Comparison of ENCODE assay signal across 8 cellular contexts in the genomic region with DNA sequence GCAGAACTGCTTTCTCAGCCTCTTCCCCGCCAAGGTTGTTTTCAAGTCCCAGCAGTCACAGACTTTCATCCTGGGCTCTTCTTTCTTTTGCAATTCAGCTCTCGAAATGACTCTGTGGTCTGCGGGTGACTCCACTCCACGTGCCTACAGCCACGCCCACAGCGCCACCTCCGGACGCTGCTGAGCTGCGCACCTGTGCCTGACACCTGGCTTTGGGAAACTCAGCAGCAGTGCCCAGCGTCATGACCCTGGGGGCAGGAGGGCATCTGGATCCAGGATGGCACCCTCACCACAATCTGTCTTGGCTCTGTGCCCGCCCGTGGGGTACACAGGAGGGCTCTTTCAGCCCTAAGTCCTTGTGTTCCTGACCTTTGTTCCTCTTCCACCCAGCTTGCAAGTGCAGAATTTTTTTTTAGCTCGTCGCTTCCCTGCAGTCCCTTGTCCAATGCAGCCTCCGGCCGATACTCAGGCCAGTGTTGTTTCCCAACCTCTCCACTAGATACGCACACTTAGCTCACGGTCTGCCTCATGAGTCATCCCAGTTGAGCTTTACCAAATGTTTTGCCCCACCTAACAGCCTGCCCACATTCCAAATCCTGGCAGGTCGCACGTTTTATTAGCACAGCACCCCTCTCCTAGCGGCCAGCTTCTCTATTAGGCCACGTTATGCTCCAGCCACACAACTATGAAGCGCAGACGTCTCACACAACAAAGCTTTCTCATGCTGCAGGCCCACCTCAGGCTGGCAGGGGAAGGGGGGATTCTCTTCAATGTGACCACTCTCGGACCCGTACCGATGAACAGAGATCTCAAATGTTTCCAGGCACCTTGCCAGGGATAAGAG. TPM values are rescaled to one million over a fixed set of nuclear protein-coding genes. Genes with fewer than 3 reads are reported as not detected.
DNase-seq lines count a peak whose midpoint lies in the region; ATAC-seq and TF ChIP-seq lines count a peak whose summit lies in the region.

No MANE protein-coding gene starts in this region.

- H3K27ac Mint-ChIP-seq in GM23338, result peak overlapping the region; percentile 60; the same call in 1 of the 2 replicates

- H3K9me3 ChIP-seq in PC-9 (ENCODE audit: insufficient read depth, low read depth) (no peaks in the 10 kb centered on the region), heart left ventricle (peaks cover 0 to 9% (median 0%) of the 10 kb centered on the region in 12 donors)

- TF ChIP-seq CTCF in GM23338 (conservative IDR thresholded peaks at IDR 0.05; ENCODE audit: low read depth in 2 of 2) (peak; percentile 60 to 74), PC-9 (conservative IDR thresholded peaks at IDR 0.05) (peak; percentile 97), heart left ventricle (IDR thresholded peaks at IDR 0.05) (peak in 2 of 12 donors; percentile 17 to 28)

- BruUV-seq in PC-9 (replicated peaks; lab: Mats Ljungman, UMichigan), result no TSS peak

- 63 to 68% (median 65%) methylated on average over 27 of the region's 27 CpGs for WGBS in heart left ventricle, 4 donors

- H3K36me3 Mint-ChIP-seq in GM23338 (ENCODE audit: low read depth), result peaks cover 3% of the 10 kb centered on the region; the same call in 2 of the 3 replicates

- H3K4me3 Mint-ChIP-seq in GM23338, result no peak overlapping the region; the same call in 2 of the 3 replicates

- H3K4me1 ChIP-seq in GM23338 (ENCODE audit: insufficient read depth) (peaks cover 4% of the 10 kb centered on the region), PC-9 (replicated peaks; ENCODE audit: insufficient read depth) (peaks cover 60% of the 10 kb centered on the region), heart left ventricle (peaks cover 4 to 48% (median 27%) of the 10 kb centered on the region in 12 donors)

- H3F3A ChIP-seq in GM23338 (replicated peaks; ENCODE audit: low read depth) (0 out of 2 replicates have a peak, but pooled peaks cover 2% of the 10 kb centered on the region), PC-9 (ENCODE audit: insufficient read depth, low read depth) (peaks cover 54% of the 10 kb centered on the region)

- DNase-seq in AG20443 (ENCODE audit: low spot score), result peak; percentile 91
- DNase-seq in GM23338 (ENCODE audit: low spot score), result peak; percentile 76
- DNase-seq in PC-9, result peak; percentile 97 to 99
- DNase-seq in activated effector memory CD4-positive, alpha-beta T cell treated with anti-CD3 and anti-CD28 coated beads, Interleukin-2, amount 50 U/mL, for 16 hours, result peak; percentile 93
- peak in 3 of 5 donors; percentile 69 to 78 (median 77) for DNase-seq in heart left ventricle
- DNase-seq in stimulated activated CD4-positive, alpha-beta T cell treated with anti-CD3 and anti-CD28 coated beads, Interleukin-1b, Interleukin-23, amount 100 ng/mL, for 4 hours (ENCODE audit: low read depth in 2 of 2), result peak; percentile 50 to 66
- no peak for DNase-seq in occipital lobe (lab: John Stamatoyannopoulos, UW)
- no peak for DNase-seq in NCI-H345 (lab: John Stamatoyannopoulos, UW)

- H3K36me3 ChIP-seq in GM23338 (ENCODE audit: insufficient read depth) (no peaks in the 10 kb centered on the region), PC-9 (ENCODE audit: low read depth) (peaks cover 9% of the 10 kb centered on the region), heart left ventricle (peaks cover 0 to 43% (median 28%) of the 10 kb centered on the region in 9 donors)

- no peak overlapping the region for H2AFZ ChIP-seq in GM23338
- no peak overlapping the region for H2AFZ ChIP-seq in PC-9

- CTCF ChIA-PET in PC-9 (lab: Charles Lee), result interaction anchor here (0.5 to 2.0 kb wide), 9 partner anchors 8 to 346 kb away, joined by 3 to 34 read pairs (median 4); no protein-coding TSS in a partner anchor

- H4K20me1 ChIP-seq in GM23338 (replicated peaks; ENCODE audit: insufficient read depth) (peaks cover 20% of the 10 kb centered on the region), PC-9 (ENCODE audit: insufficient read depth) (peaks cover 59% of the 10 kb centered on the region)

- TF ChIP-seq POLR2A in heart left ventricle (IDR thresholded peaks at IDR 0.05), result no peak

- no peak overlapping the region for H3K27ac ChIP-seq in GM23338 (ENCODE audit: low read depth)
- peak overlapping the region; percentile 98 for H3K27ac ChIP-seq in PC-9
- peak overlapping the region; percentile 40 to 87 (median 75) for H3K27ac ChIP-seq in heart left ventricle

- H3K9me3 Mint-ChIP-seq in GM23338, result no peaks in the 10 kb centered on the region

- H3K4me3 ChIP-seq in GM23338 (no peak overlapping the region), PC-9 (peak overlapping the region; percentile 46; the same call in 1 of the 2 replicates), heart left ventricle (peak overlapping the region in 1 of 12 donors; percentile 5)

- H3K4me2 ChIP-seq in GM23338, result no peak overlapping the region
- peak overlapping the region; percentile 83 for H3K4me2 ChIP-seq in PC-9

- POLR2A ChIA-PET in PC-9 (lab: Charles Lee; ENCODE audit: unreplicated experiment), result interaction anchor here (0.5 to 1.4 kb wide), 9 partner anchors 14 to 1355 kb away, joined by 3 to 24 read pairs (median 4); no protein-coding TSS in a partner anchor

- H3K27me3 ChIP-seq in GM23338 (ENCODE audit: insufficient read depth) (no peaks in the 10 kb centered on the region), PC-9 (ENCODE audit: insufficient read depth, low read depth) (no peaks in the 10 kb centered on the region), heart left ventricle (no peaks in the 10 kb centered on the region)

- H3K9me2 ChIP-seq in GM23338 (ENCODE audit: insufficient read depth) (no peaks in the 10 kb centered on the region), PC-9 (ENCODE audit: insufficient read depth) (no peaks in the 10 kb centered on the region)

- H3K27me3 Mint-ChIP-seq in GM23338 (ENCODE audit: insufficient read depth, low read depth, poor library complexity), result peaks cover 17% of the 10 kb centered on the region

- intact Hi-C loops in PC-9 (cut with micrococcal nuclease; ENCODE audit: unreplicated experiment), result loop anchor here (1.0 kb wide), 2 partner anchors 14 to 19 kb away; no protein-coding TSS in a partner anchor
- intact Hi-C loops in heart left ventricle (cut with DNase I), result loop anchor here in 1 of 10 donors (10.0 kb wide), 1 partner anchor 345 kb away; no protein-coding TSS in a partner anchor

- ATAC-seq in GM23338 (peak; percentile 81), heart left ventricle (peak; percentile 60 to 89 (median 85))

- H3K4me1 Mint-ChIP-seq in GM23338, result peaks cover 23% of the 10 kb centered on the region

- peaks cover 40% of the 10 kb centered on the region for H3K79me2 ChIP-seq in GM23338 (replicated peaks; ENCODE audit: insufficient read depth)
- H3K79me2 ChIP-seq in PC-9 (ENCODE audit: low read depth), result peaks cover 82% of the 10 kb centered on the region

RNA-seq across cellular contexts. Expression of a gene that starts 6.5 kb away (rescaled TPM):
- total RNA-seq in GM23338 (2014; rRNA removed; shearing (Covaris generic)), result 47.0 and 59.8 TPM in 2 replicates
- 30.2 and 31.7 TPM in 2 replicates for polyA plus RNA-seq in GM23338 (2016; fragmentation: Nextera tagmentation; extraction: Ambion mirVana)
- total RNA-seq in PC-9 (2021), result 49.8 and 70.3 TPM in 2 replicates
- 10 to 100 TPM; 14.9 to 35.6 (median 21.9) TPM for total RNA-seq in heart left ventricle
- 10 to 100 TPM; 17.4 to 39.7 TPM for polyA plus RNA-seq in heart left ventricle
- 27.1 TPM for total RNA-seq in occipital lobe

RNA-seq across cellular contexts. Expression of a gene that starts 11.7 kb away (rescaled TPM):
- 21.0 and 28.4 TPM in 2 replicates for total RNA-seq in GM23338 (2014; rRNA removed; shearing (Covaris generic))
- 5.5 and 6.0 TPM in 2 replicates for polyA plus RNA-seq in GM23338 (2016; fragmentation: Nextera tagmentation; extraction: Ambion mirVana)
- 101 and 125 TPM in 2 replicates for total RNA-seq in PC-9 (2021)
- total RNA-seq in heart left ventricle, result 100 to 1,000 TPM in 2 of 9 donors, 10 to 100 TPM in 7; 67.5 to 149 (median 91.0) TPM
- polyA plus RNA-seq in heart left ventricle, result 100 to 1,000 TPM in 1 of 2 donors, 10 to 100 TPM in 1; 75.9 to 206 TPM
- total RNA-seq in occipital lobe, result 4.4 TPM

RNA-seq across cellular contexts. Expression of a gene that starts 19.8 kb away (rescaled TPM):
- total RNA-seq in GM23338 (2014; rRNA removed; shearing (Covaris generic)), result 1.0 and 2.7 TPM in 2 replicates
- polyA plus RNA-seq in GM23338 (2016; fragmentation: Nextera tagmentation; extraction: Ambion mirVana) (4.3 and 4.8 TPM in 2 replicates), heart left ventricle (1 to 10 TPM; 3.6 to 9.3 TPM)
- total RNA-seq in PC-9 (2021) (10.9 and 11.5 TPM in 2 replicates), heart left ventricle (10 to 100 TPM in 7 of 9 donors, 1 to 10 TPM in 2; 6.7 to 23.9 (median 15.4) TPM), occipital lobe (8.9 TPM)

RNA-seq across cellular contexts. Expression of a gene that starts 22.2 kb away (rescaled TPM):
- total RNA-seq in GM23338 (2014; rRNA removed; shearing (Covaris generic)), result 8.9 and 9.0 TPM in 2 replicates
- polyA plus RNA-seq in GM23338 (2016; fragmentation: Nextera tagmentation; extraction: Ambion mirVana), result 2.3 TPM in 2 replicates
- 85.7 and 94.8 TPM in 2 replicates for total RNA-seq in PC-9 (2021)
- 10 to 100 TPM in 1 of 9 donors, 1 to 10 TPM in 8; 3.1 to 11.7 (median 5.6) TPM for total RNA-seq in heart left ventricle
- polyA plus RNA-seq in heart left ventricle, result 1 to 10 TPM; 2.4 to 4.9 TPM
- total RNA-seq in occipital lobe, result 5.6 TPM

RNA-seq across cellular contexts. Expression of a gene that starts 45.3 kb away (rescaled TPM):
- total RNA-seq in GM23338 (2014; rRNA removed; shearing (Covaris generic)), result 0.39 TPM in 1 of 2 replicates, not detected in the other
- polyA plus RNA-seq in GM23338 (2016; fragmentation: Nextera tagmentation; extraction: Ambion mirVana) (0.21 TPM in 1 of 2 replicates, not detected in the other), heart left ventricle (1 to 10 TPM; 1.1 to 1.3 TPM)
- total RNA-seq in PC-9 (2021) (1.1 and 2.5 TPM in 2 replicates), heart left ventricle (1 to 10 TPM in 3 of 9 donors, under 1 TPM in 5, not detected in 1; 0.48 to 2.7 (median 0.78) TPM), occipital lobe (0.31 TPM)

Comparison
In these comparisons a context has a peak if more than half of its experiments do, and no peak if none do; other contexts are left out.
1. DNase-seq: peak in AG20443 (single experiment), GM23338 (single experiment), PC-9 (2 of 2), activated effector memory CD4-positive, alpha-beta T cell treated with anti-CD3 and anti-CD28 coated beads, Interleukin-2, amount 50 U/mL, for 16 hours (single experiment), heart left ventricle (3 of 5) and stimulated activated CD4-positive, alpha-beta T cell treated with anti-CD3 and anti-CD28 coated beads, Interleukin-1b, Interleukin-23, amount 100 ng/mL, for 4 hours (2 of 2); none in occipital lobe (single experiment) and NCI-H345 (single experiment).